Comparison of ENCODE assay signal across 28 cellular contexts in genomic region chr10:10564081-10564480, GRCh38.
DNase-seq lines count a peak whose midpoint lies in the region; ATAC-seq and TF ChIP-seq lines count a peak whose summit lies in the region.
"Had no signal": no experiment of that assay in that cellular context is flagged by ENCODE, and none has a peak within 500 bp of the region (broad histone marks: within the 10 kb centered on the region; RNA-seq: fewer than 3 reads in every experiment).

No MANE protein-coding gene starts in this region.

- no peak overlapping the region for H3K18ac ChIP-seq in mesendoderm (ENCODE audit: low read length)

- H3K56ac ChIP-seq in mesendoderm (ENCODE audit: low read length) = no peak overlapping the region

- H3K9me3 Mint-ChIP-seq in immature natural killer cell = peaks cover 0 to 7% (median 1%) of the 10 kb centered on the region in 6 donors
- H3K9me3 Mint-ChIP-seq: activated naive CD4-positive, alpha-beta T cell treated with anti-CD3 and anti-CD28 coated beads for 36 hours; activated T-cell treated with anti-CD3 and anti-CD28 coated beads, Interleukin-2, amount 50 U/mL, for 4 hours had no signal

- peak; percentile 73 for DNase-seq in AG10803 (ENCODE audit: low read depth)
- peak; percentile 5 for DNase-seq in LHCN-M2 (ENCODE audit: low read depth)
- peak; percentile 81 for DNase-seq in mesendoderm
- no peak for DNase-seq in DMS79 (lab: John Stamatoyannopoulos, UW)
- DNase-seq in immature natural killer cell = no peak
- DNase-seq in stimulated activated CD4-positive, alpha-beta T cell treated with anti-CD3 and anti-CD28 coated beads, Interleukin-2, amount 100 ng/mL, for 48 hours = no peak
- DNase-seq in stimulated activated CD4-positive, alpha-beta T cell treated with anti-CD3 and anti-CD28 coated beads, Interleukin-4, amount 100 ng/mL, for 4 hours = no peak
- DNase-seq: activated CD4-positive, alpha-beta T cell treated with anti-CD3 and anti-CD28 coated beads for 36 hours; activated naive CD4-positive, alpha-beta T cell treated with anti-CD3 and anti-CD28 coated beads for 36 hours; activated T-cell treated with anti-CD3 and anti-CD28 coated beads, Interleukin-2, amount 50 U/mL, for 4 hours; CD4-positive, alpha-beta memory T cell; dermis blood vessel endothelial cell; DMS153; GF-D8; NCI-H1048; NCI-H1930; NK-92 treated with Interleukin-12 subunit alpha and Interleukin-12 subunit beta, amount 100 ng/mL, for 24 hours; stimulated activated CD4-positive, alpha-beta T cell treated with anti-CD3 and anti-CD28 coated beads, Interleukin-2, amount 100 ng/mL, for 24 hours; stimulated activated naive B cell treated with anti-CD40 and anti-IgM and Interleukin-4, amounts not matched to agents 10 μg/mL and 1 μg/mL and 100 μg/mL, for 72 hours; thyroid gland had no signal

- H3K79me1 ChIP-seq in mesendoderm (ENCODE audit: low read length) = no peaks in the 10 kb centered on the region

- H3K4ac ChIP-seq in mesendoderm (ENCODE audit: low read depth, low read length) = no peak overlapping the region

- WGBS in mesendoderm (ENCODE audit: extremely low coverage, insufficient coverage, low lambda C conversion rate) = no CpG with 5 or more reads among the region's 5 CpGs

- no peaks in the 10 kb centered on the region for H3K27me3 ChIP-seq in mesendoderm (ENCODE audit: insufficient read depth, low read length, poor library complexity)
- H3K27me3 ChIP-seq: neutrophil, SJSA1, thyroid gland had no signal

- H3K4me1 ChIP-seq in mesendoderm (ENCODE audit: control insufficient read depth, low read depth, low read length) = no peaks in the 10 kb centered on the region
- H3K4me1 ChIP-seq: SJSA1, thyroid gland had no signal

- H3K27ac ChIP-seq in mesendoderm (ENCODE audit: low read depth, low read length) = no peak overlapping the region
- H3K27ac ChIP-seq: KMS-11, neutrophil, SJSA1, thyroid gland had no signal

- H4K8ac ChIP-seq in mesendoderm (ENCODE audit: low read depth, low read length) = no peak overlapping the region

- H3K4me1 Mint-ChIP-seq in immature natural killer cell = no peaks in the 10 kb centered on the region
- H3K4me1 Mint-ChIP-seq: activated CD4-positive, alpha-beta T cell treated with anti-CD3 and anti-CD28 coated beads for 36 hours; CD4-positive, alpha-beta memory T cell; stimulated activated naive B cell treated with anti-CD40 and anti-IgM and Interleukin-4, amounts not matched to agents 10 μg/mL and 1 μg/mL and 100 μg/mL, for 72 hours had no signal

- H3K79me2 ChIP-seq in mesendoderm (ENCODE audit: control insufficient read depth, insufficient read depth, low read length) = no peaks in the 10 kb centered on the region

- ATAC-seq in esophagus mucosa = peak; percentile 50
- ATAC-seq: activated CD4-positive, alpha-beta T cell treated with anti-CD3 and anti-CD28 coated beads for 36 hours; activated T-cell treated with anti-CD3 and anti-CD28 coated beads, Interleukin-2, amount 50 U/mL, for 4 hours; GM12878; Panc1; stimulated activated naive B cell treated with anti-CD40 and anti-IgM and Interleukin-4, amounts not matched to agents 10 μg/mL and 1 μg/mL and 100 μg/mL, for 72 hours had no signal

- peaks cover 2 to 7% (median 3%) of the 10 kb centered on the region in 3 donors for H3K27me3 Mint-ChIP-seq in immature natural killer cell (ENCODE audit: low read depth in 3 of 3)

- no peak for TF ChIP-seq CTCF in AG10803 (conservative IDR thresholded peaks at IDR 0.05; ENCODE audit: low read length)

- H2BK5ac ChIP-seq in mesendoderm (ENCODE audit: low read length) = no peak overlapping the region

- H2AK5ac ChIP-seq in mesendoderm (ENCODE audit: low read length) = no peak overlapping the region

- H3K27ac Mint-ChIP-seq in immature natural killer cell = no peak overlapping the region
- H3K27ac Mint-ChIP-seq: activated CD4-positive, alpha-beta T cell treated with anti-CD3 and anti-CD28 coated beads for 36 hours; activated naive CD4-positive, alpha-beta T cell treated with anti-CD3 and anti-CD28 coated beads for 36 hours; CD4-positive, alpha-beta memory T cell; stimulated activated naive B cell treated with anti-CD40 and anti-IgM and Interleukin-4, amounts not matched to agents 10 μg/mL and 1 μg/mL and 100 μg/mL, for 72 hours; T-helper 1 cell treated with Interleukin-12 subunit alpha and Interleukin-12 subunit beta and Interleukin-4 antibody, amounts not matched to agents 30 μg/mL and 1 μg/mL, for 36 hours had no signal

- H2BK120ac ChIP-seq in mesendoderm (ENCODE audit: low read depth, low read length) = no peak overlapping the region

- H3K36me3 ChIP-seq in mesendoderm (ENCODE audit: control insufficient read depth, insufficient read depth, low read length) = no peaks in the 10 kb centered on the region
- H3K36me3 ChIP-seq: neutrophil, SJSA1, thyroid gland had no signal

- no peak overlapping the region for H3K4me3 ChIP-seq in AG10803 (ENCODE audit: low read length)
- no peak overlapping the region for H3K4me3 ChIP-seq in mesendoderm (ENCODE audit: low read length)
- H3K4me3 ChIP-seq: GM12878, SJSA1, skin epidermis, thyroid gland had no signal

- H4K5ac ChIP-seq in mesendoderm (ENCODE audit: low read length) = no peak overlapping the region

- H2BK15ac ChIP-seq in mesendoderm (replicated peaks; ENCODE audit: low read depth) = no peak overlapping the region

- no peak overlapping the region for H3K9ac ChIP-seq in mesendoderm (ENCODE audit: low read length)
- H3K9ac ChIP-seq: KMS-11 had no signal

- no peak overlapping the region for H3K4me2 ChIP-seq in mesendoderm (ENCODE audit: low read length)
- H3K4me2 ChIP-seq: KMS-11 had no signal

- no peak overlapping the region for H3K4me3 Mint-ChIP-seq in immature natural killer cell
- H3K4me3 Mint-ChIP-seq: activated CD4-positive, alpha-beta T cell treated with anti-CD3 and anti-CD28 coated beads for 36 hours; activated naive CD4-positive, alpha-beta T cell treated with anti-CD3 and anti-CD28 coated beads for 36 hours; activated T-cell treated with anti-CD3 and anti-CD28 coated beads, Interleukin-2, amount 50 U/mL, for 4 hours; CD4-positive, alpha-beta memory T cell; stimulated activated naive B cell treated with anti-CD40 and anti-IgM and Interleukin-4, amounts not matched to agents 10 μg/mL and 1 μg/mL and 100 μg/mL, for 72 hours; T-helper 1 cell treated with Interleukin-12 subunit alpha and Interleukin-12 subunit beta and Interleukin-4 antibody, amounts not matched to agents 30 μg/mL and 1 μg/mL, for 36 hours had no signal

- H3K23ac ChIP-seq in mesendoderm (ENCODE audit: low read length) = no peak overlapping the region

- H3K36me3 Mint-ChIP-seq in immature natural killer cell = no peaks in the 10 kb centered on the region
- H3K36me3 Mint-ChIP-seq: CD4-positive, alpha-beta memory T cell; stimulated activated naive B cell treated with anti-CD40 and anti-IgM and Interleukin-4, amounts not matched to agents 10 μg/mL and 1 μg/mL and 100 μg/mL, for 72 hours had no signal

Comparison
In these comparisons a context has a peak if more than half of its experiments do, and no peak if none do; other contexts are left out.
1. DNase-seq: peak in AG10803 (single experiment), LHCN-M2 (single experiment) and mesendoderm (single experiment); none in DMS79 (single experiment), immature natural killer cell (0 of 3), stimulated activated CD4-positive, alpha-beta T cell treated with anti-CD3 and anti-CD28 coated beads, Interleukin-2, amount 100 ng/mL, for 48 hours (0 of 2) and stimulated activated CD4-positive, alpha-beta T cell treated with anti-CD3 and anti-CD28 coated beads, Interleukin-4, amount 100 ng/mL, for 4 hours (0 of 2).